Comparison of ENCODE assay signal across 9 cellular contexts in the genomic region with DNA sequence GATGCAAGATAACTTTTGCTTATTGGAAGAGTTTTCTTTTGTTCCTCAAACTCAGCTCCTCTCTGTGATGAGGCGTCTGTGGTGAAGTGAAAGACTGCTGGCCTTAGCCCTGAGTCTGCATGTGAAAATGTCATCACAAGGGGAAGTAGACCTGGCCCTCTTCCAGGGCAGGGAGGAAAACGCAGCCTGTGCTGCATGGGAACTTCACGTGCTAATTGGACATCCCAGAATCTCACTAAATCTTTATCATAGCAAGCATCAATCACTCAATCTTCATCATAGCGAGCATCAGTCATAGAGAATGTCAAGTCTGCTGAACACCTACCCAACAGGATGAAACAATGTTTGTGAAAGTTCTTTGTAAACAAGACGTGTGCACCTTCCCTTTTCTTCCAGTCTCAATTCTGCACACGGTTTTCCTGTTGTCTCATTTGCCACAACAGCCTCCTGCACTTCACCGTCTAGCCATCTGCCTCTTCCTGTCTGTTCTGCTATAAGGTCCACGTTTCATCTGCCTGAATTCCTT.
A peak's percentile ranks its signal among the peaks of the same experiment; 100 is the strongest.
DNase-seq lines count a peak whose midpoint lies in the region; ATAC-seq and TF ChIP-seq lines count a peak whose summit lies in the region.
"Had no signal": no experiment of that assay in that cellular context is flagged by ENCODE, and none has a peak within 500 bp of the region (broad histone marks: within the 10 kb centered on the region; RNA-seq: fewer than 3 reads in every experiment).

No MANE protein-coding gene starts in this region.

- CTCF ChIA-PET in activated CD4-positive, alpha-beta T cell treated with anti-CD3 and anti-CD28 coated beads for 36 hours (lab: Charles Lee), result interaction anchor here (0.5 kb wide), 1 partner anchor 84 kb away, joined by 3 read pairs; no protein-coding TSS in a partner anchor

- H3K36me3 Mint-ChIP-seq in activated CD4-positive, alpha-beta T cell treated with anti-CD3 and anti-CD28 coated beads for 36 hours (ENCODE audit: low read depth), result peaks cover 4% of the 10 kb centered on the region
- no peaks in the 10 kb centered on the region for H3K36me3 Mint-ChIP-seq in activated CD4-positive, alpha-beta T cell treated with anti-CD3 and anti-CD28 coated beads, Interleukin-2, amount 10 ng/mL, durations not matched to agents 24 days and 14 days (ENCODE audit: low read depth)

- H3K4me3 ChIP-seq in ascending aorta, result no peak overlapping the region
- no peak overlapping the region for H3K4me3 ChIP-seq in tibial artery
- H3K4me3 ChIP-seq: ovary had no signal

- no peak overlapping the region for H3K27ac Mint-ChIP-seq in activated CD4-positive, alpha-beta T cell treated with anti-CD3 and anti-CD28 coated beads for 36 hours
- no peak overlapping the region for H3K27ac Mint-ChIP-seq in activated CD4-positive, alpha-beta T cell treated with anti-CD3 and anti-CD28 coated beads, Interleukin-2, amount 10 ng/mL, durations not matched to agents 24 days and 14 days

- DNase-seq in activated CD4-positive, alpha-beta T cell treated with anti-CD3 and anti-CD28 coated beads for 36 hours, result no peak
- DNase-seq in activated CD4-positive, alpha-beta T cell treated with anti-CD3 and anti-CD28 coated beads, Interleukin-2, amount 10 ng/mL, durations not matched to agents 24 days and 14 days, result no peak
- peak; percentile 16 to 70 for DNase-seq in ascending aorta (ENCODE audit: low spot score in 2 of 2)
- peak; percentile 50 for DNase-seq in iris pigment epithelial cell (ENCODE audit: low read depth)
- peak; percentile 63 to 75 for DNase-seq in tibial artery
- DNase-seq in activated T-cell treated with anti-CD3 and anti-CD28 coated beads, Interleukin-2, amount 50 U/mL, for 48 hours, result no peak
- DNase-seq in LoVo (ENCODE audit: low spot score), result no peak
- DNase-seq: ovary had no signal

- H3K27ac ChIP-seq in ascending aorta (no peak overlapping the region), tibial artery (no peak overlapping the region)
- H3K27ac ChIP-seq: ovary had no signal

- intact Hi-C loops in activated CD4-positive, alpha-beta T cell treated with anti-CD3 and anti-CD28 coated beads for 36 hours (cut with DNase I, micrococcal nuclease), result no loop called here
- intact Hi-C loops in activated CD4-positive, alpha-beta T cell treated with anti-CD3 and anti-CD28 coated beads, Interleukin-2, amount 10 ng/mL, durations not matched to agents 24 days and 14 days (cut with micrococcal nuclease), result no loop called here
- intact Hi-C loops in ascending aorta (cut with DNase I) (no loop called here), tibial artery (cut with DNase I; ENCODE audit: low total_unique reads) (no loop called here)

- ATAC-seq in activated CD4-positive, alpha-beta T cell treated with anti-CD3 and anti-CD28 coated beads for 36 hours, result peak; percentile 12
- no peak for ATAC-seq in GM21390 (IDR thresholded peaks at IDR 0.05; ENCODE audit: unreplicated experiment)

- peaks cover 3% of the 10 kb centered on the region for H3K27me3 Mint-ChIP-seq in activated CD4-positive, alpha-beta T cell treated with anti-CD3 and anti-CD28 coated beads for 36 hours
- peaks cover 18% of the 10 kb centered on the region for H3K27me3 Mint-ChIP-seq in activated CD4-positive, alpha-beta T cell treated with anti-CD3 and anti-CD28 coated beads, Interleukin-2, amount 10 ng/mL, durations not matched to agents 24 days and 14 days

- H3K27me3 ChIP-seq in ascending aorta (no peaks in the 10 kb centered on the region), tibial artery (peaks cover 0 to 6% of the 10 kb centered on the region in 2 donors)
- H3K27me3 ChIP-seq: ovary had no signal

- TF ChIP-seq CTCF in ascending aorta (IDR thresholded peaks at IDR 0.05), result no peak
- TF ChIP-seq CTCF in tibial artery (IDR thresholded peaks at IDR 0.05), result no peak

- peaks cover 9% of the 10 kb centered on the region for H3K9me3 Mint-ChIP-seq in activated CD4-positive, alpha-beta T cell treated with anti-CD3 and anti-CD28 coated beads for 36 hours (ENCODE audit: low read depth)
- peaks cover 7% of the 10 kb centered on the region for H3K9me3 Mint-ChIP-seq in activated CD4-positive, alpha-beta T cell treated with anti-CD3 and anti-CD28 coated beads, Interleukin-2, amount 10 ng/mL, durations not matched to agents 24 days and 14 days

- no peaks in the 10 kb centered on the region for H3K9me3 ChIP-seq in ascending aorta
- H3K9me3 ChIP-seq in tibial artery, result no peaks in the 10 kb centered on the region
- H3K9me3 ChIP-seq: ovary had no signal

- POLR2A ChIA-PET in activated CD4-positive, alpha-beta T cell treated with anti-CD3 and anti-CD28 coated beads for 36 hours (lab: Charles Lee), result no interaction called here

- no peaks in the 10 kb centered on the region for H3K4me1 ChIP-seq in ascending aorta
- no peaks in the 10 kb centered on the region for H3K4me1 ChIP-seq in tibial artery

- H3K36me3 ChIP-seq in ascending aorta, result no peaks in the 10 kb centered on the region
- no peaks in the 10 kb centered on the region for H3K36me3 ChIP-seq in tibial artery
- H3K36me3 ChIP-seq: ovary had no signal

- H3K4me3 Mint-ChIP-seq in activated CD4-positive, alpha-beta T cell treated with anti-CD3 and anti-CD28 coated beads for 36 hours, result no peak overlapping the region
- no peak overlapping the region for H3K4me3 Mint-ChIP-seq in activated CD4-positive, alpha-beta T cell treated with anti-CD3 and anti-CD28 coated beads, Interleukin-2, amount 10 ng/mL, durations not matched to agents 24 days and 14 days

- H3K4me1 Mint-ChIP-seq in activated CD4-positive, alpha-beta T cell treated with anti-CD3 and anti-CD28 coated beads for 36 hours, result peaks cover 16% of the 10 kb centered on the region
- H3K4me1 Mint-ChIP-seq in activated CD4-positive, alpha-beta T cell treated with anti-CD3 and anti-CD28 coated beads, Interleukin-2, amount 10 ng/mL, durations not matched to agents 24 days and 14 days, result peaks cover 6% of the 10 kb centered on the region

Comparison
In these comparisons a context has a peak if more than half of its experiments do, and no peak if none do; other contexts are left out.
1. DNase-seq: peak in ascending aorta (2 of 2), iris pigment epithelial cell (single experiment) and tibial artery (2 of 2); none in activated CD4-positive, alpha-beta T cell treated with anti-CD3 and anti-CD28 coated beads for 36 hours (single experiment), activated CD4-positive, alpha-beta T cell treated with anti-CD3 and anti-CD28 coated beads, Interleukin-2, amount 10 ng/mL, durations not matched to agents 24 days and 14 days (single experiment), activated T-cell treated with anti-CD3 and anti-CD28 coated beads, Interleukin-2, amount 50 U/mL, for 48 hours (0 of 2) and LoVo (single experiment).